Comparison of ENCODE assay signal across 9 cellular contexts in genomic region chr2:44549099-44549471, GRCh38.
DNase-seq lines count a peak whose midpoint lies in the region; FAIRE-seq and TF ChIP-seq lines count a peak whose summit lies in the region.
"Had no signal": no experiment of that assay in that cellular context is flagged by ENCODE, and none has a peak within 500 bp of the region (broad histone marks: within the 10 kb centered on the region; RNA-seq: fewer than 3 reads in every experiment).

No MANE protein-coding gene starts in this region.

- peaks cover 2% of the 10 kb centered on the region for H3K9me1 ChIP-seq in keratinocyte (ENCODE audit: control insufficient read depth, extremely low read depth, insufficient read depth, low read length)

- FAIRE-seq in keratinocyte (lab: Jason Lieb, UNC) = peak; percentile 90

- peaks cover 50% of the 10 kb centered on the region for H3K4me1 ChIP-seq in HUES48 (ENCODE audit: control insufficient read depth, insufficient read depth, low read length)
- peaks cover 43% of the 10 kb centered on the region for H3K4me1 ChIP-seq in keratinocyte (ENCODE audit: control insufficient read depth, extremely low read depth, insufficient read depth, low read length)

- DNase-seq in AG09319 (ENCODE audit: extremely low read depth, low read depth) = peak; percentile 67
- peak; percentile 74 for DNase-seq in astrocyte of the cerebellum (ENCODE audit: low read depth)
- DNase-seq in keratinocyte (ENCODE audit: low read depth, low spot score) = no peak
- DNase-seq in NCI-H187 treated with DMSO at 0.1 percent for 48 hours (lab: John Stamatoyannopoulos, UW) = no peak
- no peak for DNase-seq in NCI-H526 (lab: John Stamatoyannopoulos, UW)
- no peak for DNase-seq in NCI-H2171 treated with DMSO at 0.1 percent for 48 hours (lab: John Stamatoyannopoulos, UW)
- no peak for DNase-seq in NAMALWA (ENCODE audit: low spot score)
- DNase-seq: NCI-H1092 had no signal

- H3K27ac ChIP-seq in HUES48 (ENCODE audit: low read depth, low read length) = no peak overlapping the region
- peak overlapping the region; percentile 19 for H3K27ac ChIP-seq in keratinocyte (ENCODE audit: control insufficient read depth, insufficient read depth, low read length)

- no peaks in the 10 kb centered on the region for H3K79me2 ChIP-seq in keratinocyte (ENCODE audit: control insufficient read depth, insufficient read depth, low read length)

- peak overlapping the region; percentile 53 for H3K4me2 ChIP-seq in keratinocyte (ENCODE audit: control insufficient read depth, extremely low read depth, insufficient read depth, low read depth, low read length)

- in situ Hi-C loops in astrocyte of the cerebellum (cut with HindIII; ENCODE audit: low sequenced_read_pairs) = no loop called here

- no peaks in the 10 kb centered on the region for H3K9me3 ChIP-seq in HUES48 (ENCODE audit: control insufficient read depth, insufficient read depth, low read length)
- no peaks in the 10 kb centered on the region for H3K9me3 ChIP-seq in keratinocyte (ENCODE audit: control insufficient read depth, low read depth, low read length)

- H2AFZ ChIP-seq in keratinocyte (ENCODE audit: control insufficient read depth, low read length) = no peak overlapping the region

- H3K36me3 ChIP-seq in HUES48 (ENCODE audit: control insufficient read depth, insufficient read depth, low read length) (no peaks in the 10 kb centered on the region; the same call in 1 of the 2 replicates), keratinocyte (ENCODE audit: control insufficient read depth in 2 of 2, extremely low read depth in 1 of 2, insufficient read depth in 2 of 2, low read length in 2 of 2) (no peaks in the 10 kb centered on the region)

- H4K20me1 ChIP-seq in keratinocyte (ENCODE audit: control insufficient read depth, extremely low read depth, insufficient read depth, low read length) = no peaks in the 10 kb centered on the region

- TF ChIP-seq CTCF in AG09319 (IDR thresholded peaks at IDR 0.05; ENCODE audit: low read depth, low read length) = no peak
- TF ChIP-seq CTCF in astrocyte of the cerebellum (IDR thresholded peaks at IDR 0.05; ENCODE audit: low read depth, low read length, missing control alignments) = no peak
- TF ChIP-seq CTCF in keratinocyte (optimal IDR thresholded peaks at IDR 0.05 in 1 of 3, IDR thresholded peaks at IDR 0.05 in 1 of 3, conservative IDR thresholded peaks at IDR 0.05 in 1 of 3; ENCODE audit: extremely low read depth in 1 of 3, insufficient read depth in 2 of 3, low read length in 3 of 3) = no peak

- 0 out of 2 replicates have a peak overlapping the region, but pooled peaks have one; percentile 10 for H3K9ac ChIP-seq in HUES48 (ENCODE audit: low read depth, low read length)
- no peak overlapping the region for H3K9ac ChIP-seq in keratinocyte (ENCODE audit: control insufficient read depth, extremely low read depth, insufficient read depth, low read length)

- no peak overlapping the region for H3K4me3 ChIP-seq in HUES48 (ENCODE audit: low read depth, low read length)
- H3K4me3 ChIP-seq in astrocyte of the cerebellum (ENCODE audit: low read depth, low read length) = no peak overlapping the region
- peak overlapping the region in 2 of 3 experiments; percentile 14 to 26 for H3K4me3 ChIP-seq in keratinocyte (ENCODE audit: control insufficient read depth in 2 of 3, extremely low read depth in 1 of 3, insufficient read depth in 2 of 3, low read depth in 1 of 3, low read length in 3 of 3)

- H3K27me3 ChIP-seq in HUES48 (ENCODE audit: control insufficient read depth, insufficient read depth, low read length) = no peaks in the 10 kb centered on the region
- no peaks in the 10 kb centered on the region for H3K27me3 ChIP-seq in keratinocyte (ENCODE audit: control insufficient read depth, extremely low read depth, insufficient read depth, low read length)

- dilution Hi-C loops in keratinocyte (cut with MboI; ENCODE audit: extremely low pct_ligation_motif_present, low sequenced_read_pairs) = no loop called here

Comparison
In these comparisons a context has a peak if more than half of its experiments do, and no peak if none do; other contexts are left out.
1. DNase-seq: peak in AG09319 (single experiment) and astrocyte of the cerebellum (single experiment); none in keratinocyte (single experiment), NCI-H187 treated with DMSO at 0.1 percent for 48 hours (single experiment), NCI-H526 (0 of 2), NCI-H2171 treated with DMSO at 0.1 percent for 48 hours (single experiment) and NAMALWA (single experiment).
2. H3K4me3 ChIP-seq: peak in keratinocyte (2 of 3); none in HUES48 (single experiment) and astrocyte of the cerebellum (single experiment).